Comparison of ENCODE assay signal across 1 cellular context in genomic region chr7:53325061-53325460, GRCh38.
TF ChIP-seq lines count a peak whose summit lies in the region.

No MANE protein-coding gene starts in this region.

TF ChIP-seq in GM23338, 12 proteins besides CTCF, POLR2A, EP300 and RAD21 (continued from another document):
- no peak for TF ChIP-seq ZNF462 (CRISPR knock-in tag; IDR thresholded peaks at IDR 0.05)
